1 cellular context compared by ENCODE assay signal in genomic region chr4:102345795-102346100, GRCh38.
TF ChIP-seq lines count a peak whose summit lies in the region.

No MANE protein-coding gene starts in this region.

TF ChIP-seq in H1, 55 proteins besides CTCF, POLR2A, EP300 and RAD21:
- no peak for TF ChIP-seq KDM1A (IDR thresholded peaks at IDR 0.05; ENCODE audit: borderline replicate concordance, low read length)
- TF ChIP-seq YY1 (IDR thresholded peaks at IDR 0.05; ENCODE audit: low read depth, low read length), result 0 out of 2 replicates have a peak, but pooled peaks have one; percentile 1
- no peak for TF ChIP-seq GABPA (IDR thresholded peaks at IDR 0.05; ENCODE audit: borderline replicate concordance, insufficient read depth, low read length)
- no peak for TF ChIP-seq TAF7 (optimal IDR thresholded peaks at IDR 0.05; ENCODE audit: borderline replicate concordance, low read depth, low read length)
- no peak for TF ChIP-seq POU5F1 (IDR thresholded peaks at IDR 0.05; ENCODE audit: low read depth, low read length)
TF ChIP-seq in H1: peak in this region for 1.
